ENCODE assay signal across 9 cellular contexts in genomic region chr5:179803651-179804598, GRCh38. TPM values are rescaled to one million over a fixed set of nuclear protein-coding genes. Genes with fewer than 3 reads are reported as not detected.
DNase-seq lines count a peak whose midpoint lies in the region; ATAC-seq, FAIRE-seq and TF ChIP-seq lines count a peak whose summit lies in the region.
"Had no signal": no experiment of that assay in that cellular context is flagged by ENCODE, and none has a peak within 500 bp of the region (broad histone marks: within the 10 kb centered on the region; RNA-seq: fewer than 3 reads in every experiment).

No MANE protein-coding gene starts in this region.

- peak; percentile 62 to 65 for ATAC-seq in activated T-cell treated with anti-CD3 and anti-CD28 coated beads, Interleukin-2, amount 50 U/mL, for 72 hours (replicated peaks in 1 of 2)
- no peak for ATAC-seq in HG03280 (IDR thresholded peaks at IDR 0.05; ENCODE audit: unreplicated experiment)

- peaks cover 3 to 23% (median 5%) of the 10 kb centered on the region in 3 donors for H3K36me3 Mint-ChIP-seq in CD8-positive, alpha-beta memory T cell
- peaks cover 0 to 4% of the 10 kb centered on the region in 2 donors for H3K36me3 Mint-ChIP-seq in activated T-cell treated with anti-CD3 and anti-CD28 coated beads, Interleukin-2, amount 50 U/mL, for 72 hours (ENCODE audit: insufficient read depth in 2 of 2)

- no peaks in the 10 kb centered on the region for H3K27me3 Mint-ChIP-seq in CD8-positive, alpha-beta memory T cell
- no peaks in the 10 kb centered on the region for H3K27me3 Mint-ChIP-seq in activated T-cell treated with anti-CD3 and anti-CD28 coated beads, Interleukin-2, amount 50 U/mL, for 72 hours (ENCODE audit: low read depth)

- no peak overlapping the region for H3K27ac ChIP-seq in CD8-positive, alpha-beta memory T cell (ENCODE audit: low read depth, low read length)
- H3K27ac ChIP-seq in mesodermal cell (ENCODE audit: low read depth, low read length, severe bottlenecking), result no peak overlapping the region

- no peaks in the 10 kb centered on the region for H3K9me3 ChIP-seq in CD8-positive, alpha-beta memory T cell (ENCODE audit: low read length)
- no peaks in the 10 kb centered on the region for H3K9me3 ChIP-seq in mesodermal cell (ENCODE audit: control insufficient read depth, low read length)

- peaks cover 27 to 38% (median 28%) of the 10 kb centered on the region in 3 donors for H3K4me1 Mint-ChIP-seq in CD8-positive, alpha-beta memory T cell
- peaks cover 37% of the 10 kb centered on the region for H3K4me1 Mint-ChIP-seq in activated T-cell treated with anti-CD3 and anti-CD28 coated beads, Interleukin-2, amount 50 U/mL, for 72 hours (ENCODE audit: low read depth)

- H3K4me1 ChIP-seq in CD8-positive, alpha-beta memory T cell (ENCODE audit: insufficient read depth, low read length), result peaks cover 33% of the 10 kb centered on the region
- H3K4me1 ChIP-seq in mesodermal cell (ENCODE audit: control insufficient read depth, insufficient read depth, low read length, poor library complexity, severe bottlenecking), result peaks cover 18% of the 10 kb centered on the region

- H3K36me3 ChIP-seq in CD8-positive, alpha-beta memory T cell (ENCODE audit: insufficient read depth, low read length), result peaks cover under 1% of the 10 kb centered on the region
- H3K36me3 ChIP-seq in mesodermal cell (ENCODE audit: control insufficient read depth, insufficient read depth, low read length), result peaks cover 34% of the 10 kb centered on the region

- CTCF ChIA-PET in CD8-positive, alpha-beta memory T cell (lab: Charles Lee), result interaction anchor here (0.9 to 2.5 kb wide), 2 partner anchors 14 to 104 kb away, joined by 3 to 37 read pairs; partner anchors contain the start of gene TBC1D9B

- 82 to 88% methylated on average over 17 to 20 of the region's 20 CpGs for WGBS in mesodermal cell (ENCODE audit: insufficient coverage in 2 of 2), 2 experiments

- FAIRE-seq in D721Med (lab: Jason Lieb, UNC) (no peak), RCC 7860 (lab: Jason Lieb, UNC) (no peak)

- peak overlapping the region in 7 of 8 donors; percentile 9 to 75 (median 36) for H3K27ac Mint-ChIP-seq in CD8-positive, alpha-beta memory T cell
- no peak overlapping the region for H3K27ac Mint-ChIP-seq in activated T-cell treated with anti-CD3 and anti-CD28 coated beads, Interleukin-2, amount 50 U/mL, for 72 hours

- POLR2A ChIA-PET in CD8-positive, alpha-beta memory T cell (lab: Charles Lee), result interaction anchor here (0.6 kb wide), 1 partner anchor 1057 kb away, joined by 3 read pairs; the partner anchor contains the start of gene ZFP62

- H3K4me3 Mint-ChIP-seq in CD8-positive, alpha-beta memory T cell, result peak overlapping the region; percentile 82 to 95 (median 86)
- peak overlapping the region; percentile 94 to 95 for H3K4me3 Mint-ChIP-seq in activated T-cell treated with anti-CD3 and anti-CD28 coated beads, Interleukin-2, amount 50 U/mL, for 72 hours

- H3K27me3 ChIP-seq in CD8-positive, alpha-beta memory T cell (ENCODE audit: insufficient read depth, low read length, poor library complexity, severe bottlenecking), result no peaks in the 10 kb centered on the region
- H3K27me3 ChIP-seq: dorsolateral prefrontal cortex had no signal

- H3K9me3 Mint-ChIP-seq in CD8-positive, alpha-beta memory T cell, result peaks cover 0 to 4% (median 0%) of the 10 kb centered on the region in 5 donors
- H3K9me3 Mint-ChIP-seq in activated T-cell treated with anti-CD3 and anti-CD28 coated beads, Interleukin-2, amount 50 U/mL, for 72 hours, result no peaks in the 10 kb centered on the region

- peak in 2 of 5 donors; percentile 41 to 48 for DNase-seq in CD8-positive, alpha-beta memory T cell
- DNase-seq in Kasumi-1 (lab: John Stamatoyannopoulos, UW) (peak; percentile 75 to 81), NCI-H510A (lab: John Stamatoyannopoulos, UW) (no peak), D721Med (ENCODE audit: insufficient read length, low spot score) (no peak), RCC 7860 (ENCODE audit: low spot score) (no peak)
- DNase-seq in activated T-cell treated with anti-CD3 and anti-CD28 coated beads, Interleukin-2, amount 50 U/mL, for 72 hours, result peak; percentile 75 to 80

- TF ChIP-seq CTCF in D721Med (IDR thresholded peaks at IDR 0.05; ENCODE audit: insufficient read depth, missing control alignments), result no peak

- H3K4me3 ChIP-seq in CD8-positive, alpha-beta memory T cell (ENCODE audit: low read length), result no peak overlapping the region
- peak overlapping the region; percentile 11 for H3K4me3 ChIP-seq in mesodermal cell (ENCODE audit: extremely low read depth, insufficient read depth, low read length, poor library complexity, severe bottlenecking)

RNA-seq across cellular contexts. Expression of gene MGAT4B, which starts 2.7 kb away (rescaled TPM):
- total RNA-seq in CD8-positive, alpha-beta memory T cell, result 100 to 1,000 TPM in 1 of 2 experiments, 10 to 100 TPM in 1; 94.0 to 103 TPM
- polyA plus RNA-seq in CD8-positive, alpha-beta memory T cell, result 21.0 TPM
- 100 to 1,000 TPM; 101 to 108 TPM for total RNA-seq in activated T-cell treated with anti-CD3 and anti-CD28 coated beads, Interleukin-2, amount 50 U/mL, for 72 hours
- 110 TPM for polyA plus RNA-seq in mesodermal cell (2013, experiment 1 of 2)
- polyA plus RNA-seq in mesodermal cell (2013, experiment 2 of 2), result 112 TPM

RNA-seq across cellular contexts. Expression of gene LTC4S, which starts 10.1 kb away (rescaled TPM):
- 1 to 10 TPM in 1 of 2 experiments, under 1 TPM in 1; 0.57 to 1.0 TPM for total RNA-seq in CD8-positive, alpha-beta memory T cell
- polyA plus RNA-seq in CD8-positive, alpha-beta memory T cell, result 4.0 TPM
- 1 to 10 TPM; 1.5 TPM for total RNA-seq in activated T-cell treated with anti-CD3 and anti-CD28 coated beads, Interleukin-2, amount 50 U/mL, for 72 hours
- 1.3 TPM for polyA plus RNA-seq in mesodermal cell (2013, experiment 1 of 2)
- 1.1 TPM for polyA plus RNA-seq in mesodermal cell (2013, experiment 2 of 2)

RNA-seq across cellular contexts. Expression of gene SQSTM1, which starts 16.8 kb away (rescaled TPM):
- total RNA-seq in CD8-positive, alpha-beta memory T cell, result 100 to 1,000 TPM; 158 to 179 TPM
- 212 TPM for polyA plus RNA-seq in CD8-positive, alpha-beta memory T cell
- 100 to 1,000 TPM; 213 to 226 TPM for total RNA-seq in activated T-cell treated with anti-CD3 and anti-CD28 coated beads, Interleukin-2, amount 50 U/mL, for 72 hours
- polyA plus RNA-seq in mesodermal cell (2013, experiment 1 of 2), result 86.4 TPM
- 74.4 TPM for polyA plus RNA-seq in mesodermal cell (2013, experiment 2 of 2)

RNA-seq across cellular contexts. Expression of gene MRNIP, which starts 54.7 kb away (rescaled TPM):
- 10 to 100 TPM; 23.9 to 27.2 TPM for total RNA-seq in CD8-positive, alpha-beta memory T cell
- 17.7 TPM for polyA plus RNA-seq in CD8-positive, alpha-beta memory T cell
- 10 to 100 TPM; 26.4 to 33.3 TPM for total RNA-seq in activated T-cell treated with anti-CD3 and anti-CD28 coated beads, Interleukin-2, amount 50 U/mL, for 72 hours
- polyA plus RNA-seq in mesodermal cell (2013, experiment 1 of 2), result 28.3 TPM
- polyA plus RNA-seq in mesodermal cell (2013, experiment 2 of 2), result 22.3 TPM

Comparison
In these comparisons a context has a peak if more than half of its experiments do, and no peak if none do; other contexts are left out.
1. DNase-seq: peak in Kasumi-1 (2 of 2) and activated T-cell treated with anti-CD3 and anti-CD28 coated beads, Interleukin-2, amount 50 U/mL, for 72 hours (2 of 2); none in NCI-H510A (single experiment), D721Med (single experiment) and RCC 7860 (single experiment).